8 cellular contexts compared by ENCODE assay signal in genomic region chr19:14450168-14450874, GRCh38. TPM values are rescaled to one million over a fixed set of nuclear protein-coding genes. Genes with fewer than 3 reads are reported as not detected.
DNase-seq lines count a peak whose midpoint lies in the region; ATAC-seq and TF ChIP-seq lines count a peak whose summit lies in the region.

No MANE protein-coding gene starts in this region.

- 82 to 83% methylated on average over 29 to 30 of the region's 30 CpGs for WGBS in lower leg skin, 2 donors

- H3K9ac ChIP-seq in adipocyte (ENCODE audit: low read length) = no peak overlapping the region

- ATAC-seq in omental fat pad (ENCODE audit: low FRiP score) = peak; percentile 48
- no peak for ATAC-seq in HG03025 (IDR thresholded peaks at IDR 0.05; ENCODE audit: low FRiP score, unreplicated experiment)

- TF ChIP-seq CTCF in omental fat pad (IDR thresholded peaks at IDR 0.05) (no peak), lower leg skin (IDR thresholded peaks at IDR 0.05) (no peak)

- TF ChIP-seq POLR2A in lower leg skin (IDR thresholded peaks at IDR 0.05) = no peak

- intact Hi-C loops in lower leg skin (cut with DNase I; ENCODE audit: low total_unique reads) = no loop called here

- DNase-seq in A172 (ENCODE audit: low spot score) (peak; percentile 82), GM19240 (ENCODE audit: insufficient read length, low spot score) (peak; percentile 35), SW480 (ENCODE audit: low spot score) (peak; percentile 58), adipocyte (ENCODE audit: low read depth) (peak; percentile 23), omental fat pad (ENCODE audit: low spot score) (no peak), lower leg skin (ENCODE audit: low spot score in 2 of 2) (no peak), pons (ENCODE audit: low spot score) (no peak)

- peaks cover 64% of the 10 kb centered on the region for H3K36me3 ChIP-seq in adipocyte (ENCODE audit: control insufficient read depth, insufficient read depth, low read length, severe bottlenecking)

- H3K4me3 ChIP-seq in adipocyte (ENCODE audit: low read length) (no peak overlapping the region), lower leg skin (ENCODE audit: low read depth, poor library complexity, severe bottlenecking) (no peak overlapping the region)

- no peaks in the 10 kb centered on the region for H3K4me1 ChIP-seq in adipocyte (ENCODE audit: control insufficient read depth, insufficient read depth, low read length)

- no peaks in the 10 kb centered on the region for H3K9me3 ChIP-seq in adipocyte (ENCODE audit: control insufficient read depth, low read length)

- H3K27me3 ChIP-seq in adipocyte (replicated peaks; ENCODE audit: control insufficient read depth, insufficient read depth, low read length) = no peaks in the 10 kb centered on the region

RNA-seq across cellular contexts. Expression of gene PKN1, which starts 17.2 kb away (rescaled TPM):
- total RNA-seq in A172 (2014; rRNA removed; shearing (Covaris generic)) = 181 and 208 TPM in 2 replicates
- total RNA-seq in omental fat pad (100 to 1,000 TPM in 1 of 4 donors, 10 to 100 TPM in 3; 47.3 to 104 (median 85.0) TPM), lower leg skin (10 to 100 TPM; 13.2 to 30.9 (median 16.4) TPM)

RNA-seq across cellular contexts. Expression of gene PTGER1, which starts 24.8 kb away (rescaled TPM):
- total RNA-seq in A172 (2014; rRNA removed; shearing (Covaris generic)) = 0.29 TPM in 1 of 2 replicates, not detected in the other
- total RNA-seq in omental fat pad (not detected), lower leg skin (under 1 TPM in 1 of 4 donors, not detected in 3; 0.62 TPM)

RNA-seq across cellular contexts. Expression of gene DDX39A, which starts 31.2 kb away (rescaled TPM):
- 312 and 320 TPM in 2 replicates for total RNA-seq in A172 (2014; rRNA removed; shearing (Covaris generic))
- total RNA-seq in omental fat pad = 100 to 1,000 TPM in 1 of 4 donors, 10 to 100 TPM in 3; 68.4 to 139 (median 76.3) TPM
- total RNA-seq in lower leg skin = 100 to 1,000 TPM in 1 of 4 donors, 10 to 100 TPM in 3; 65.7 to 128 (median 76.4) TPM

RNA-seq across cellular contexts. Expression of gene GIPC1, which starts 45.6 kb away (rescaled TPM):
- total RNA-seq in A172 (2014; rRNA removed; shearing (Covaris generic)) = 302 and 408 TPM in 2 replicates
- total RNA-seq in omental fat pad = 10 to 100 TPM; 47.0 to 77.6 (median 59.0) TPM
- 100 to 1,000 TPM; 135 to 217 (median 164) TPM for total RNA-seq in lower leg skin

Comparison
In these comparisons a context has a peak if more than half of its experiments do, and no peak if none do; other contexts are left out.
1. DNase-seq: peak in A172 (single experiment), GM19240 (single experiment), SW480 (single experiment) and adipocyte (single experiment); none in omental fat pad (single experiment), lower leg skin (0 of 2) and pons (single experiment).